Comparison of ENCODE assay signal across 20 cellular contexts in the genomic region with DNA sequence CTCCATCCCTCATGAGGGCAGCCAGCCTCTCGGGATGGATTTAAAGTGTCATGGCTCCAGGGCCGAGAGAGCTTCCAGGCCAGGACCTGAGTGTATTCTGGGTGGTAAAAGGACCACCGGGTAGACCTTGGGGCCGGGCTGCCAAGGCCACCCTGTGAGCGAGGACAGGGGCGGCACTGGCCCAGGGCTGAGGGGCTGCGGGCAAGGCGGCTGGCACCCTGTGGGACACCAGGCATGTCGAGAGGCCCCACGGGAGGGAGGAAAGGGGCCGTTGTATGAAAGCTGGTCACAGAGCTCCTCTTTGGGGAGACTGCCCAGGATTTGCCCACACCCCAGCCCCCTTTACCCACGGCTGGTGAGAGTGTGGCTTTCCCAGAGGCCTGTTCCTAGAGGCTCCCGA.
"Had no signal": no experiment of that assay in that cellular context is flagged by ENCODE, and none has a peak within 500 bp of the region (broad histone marks: within the 10 kb centered on the region; RNA-seq: fewer than 3 reads in every experiment).

No MANE protein-coding gene starts in this region.

- ATAC-seq: naive thymus-derived CD8-positive, alpha-beta T cell; natural killer cell treated with Interleukin-12 subunit alpha and Interleukin-12 subunit beta and Interleukin-15 and Interleukin-18, amount 100 ng/mL, for 72 hours; psoas muscle; right cardiac atrium; right lobe of liver; stimulated activated effector memory CD8-positive, alpha-beta T cell treated with anti-CD3 and anti-CD28 coated beads, Interleukin-12 subunit alpha, Interleukin-12 subunit beta, amount 100 ng/mL, for 72 hours; stimulated activated naive B cell treated with anti-CD40 and anti-IgM and Interleukin-4, amounts not matched to agents 10 μg/mL and 1 μg/mL and 100 μg/mL, for 72 hours had no signal

- DNase-seq: nephron progenitor cell; occipital lobe; ovary; right lobe of liver; sigmoid colon; small intestine; stimulated activated CD4-positive, alpha-beta T cell treated with anti-CD3 and anti-CD28 coated beads, Interleukin-15, amount 100 ng/mL, for 24 hours; stimulated activated CD4-positive, alpha-beta T cell treated with anti-CD3 and anti-CD28 coated beads, Interleukin-2, amount 100 ng/mL, for 24 hours; stimulated activated CD4-positive, alpha-beta T cell treated with anti-CD3 and anti-CD28 coated beads, Interleukin-2, amount 100 ng/mL, for 48 hours; stimulated activated CD4-positive, alpha-beta T cell treated with anti-CD3 and anti-CD28 coated beads, Interleukin-4, amount 100 ng/mL, for 24 hours; stimulated activated naive B cell treated with anti-CD40 and anti-IgM and Interleukin-4, amounts not matched to agents 10 μg/mL and 1 μg/mL and 100 μg/mL, for 72 hours; stimulated activated naive CD4-positive, alpha-beta T cell treated with Interleukin-2 at 50 U/mL for 16 hours; stomach; thyroid gland; trophoblast cell had no signal
